In genomic region chr13:92805766-92806165, GRCh38 we compare ENCODE assay signal across 7 cellular contexts.
DNase-seq lines count a peak whose midpoint lies in the region; ATAC-seq and TF ChIP-seq lines count a peak whose summit lies in the region.

No MANE protein-coding gene starts in this region.

- no peak for TF ChIP-seq CTCF in OCI-LY7 (conservative IDR thresholded peaks at IDR 0.05; ENCODE audit: low read length)
- TF ChIP-seq CTCF in esophagus squamous epithelium (IDR thresholded peaks at IDR 0.05) = no peak
- no peak for TF ChIP-seq CTCF in spleen (IDR thresholded peaks at IDR 0.05 in 8 of 11, conservative IDR thresholded peaks at IDR 0.05 in 3 of 11)

- peak overlapping the region; percentile 36; the same call in 1 of the 2 replicates for H3K4me2 ChIP-seq in OCI-LY7 (ENCODE audit: low read length)

- CTCF ChIA-PET in OCI-LY7 (lab: Charles Lee; ENCODE audit: unreplicated experiment) = no interaction called here

- H3K9me3 ChIP-seq in OCI-LY7 (ENCODE audit: low read length) (no peaks in the 10 kb centered on the region), esophagus squamous epithelium (no peaks in the 10 kb centered on the region), spleen (peaks cover 0 to 2% (median 0%) of the 10 kb centered on the region in 8 donors)

- no peaks in the 10 kb centered on the region for H4K20me1 ChIP-seq in OCI-LY7 (ENCODE audit: insufficient read depth, low read length)

- H3K79me2 ChIP-seq in OCI-LY7 (ENCODE audit: insufficient read depth, low read depth, low read length) = no peaks in the 10 kb centered on the region

- no TSS peak for BruUV-seq in OCI-LY7 (replicated peaks; lab: Mats Ljungman, UMichigan)

- H3K4me1 ChIP-seq in OCI-LY7 (ENCODE audit: insufficient read depth, low read length, poor library complexity, severe bottlenecking) (no peaks in the 10 kb centered on the region), esophagus squamous epithelium (peaks cover 0 to 18% (median 0%) of the 10 kb centered on the region in 3 donors), spleen (peaks cover 0 to 7% (median 0%) of the 10 kb centered on the region in 6 donors)

- peak overlapping the region; percentile 46; the same call in 1 of the 2 replicates for H2AFZ ChIP-seq in OCI-LY7 (ENCODE audit: low read length)

- H3K36me3 ChIP-seq in OCI-LY7 (ENCODE audit: insufficient read depth, low read length) (no peaks in the 10 kb centered on the region), esophagus squamous epithelium (no peaks in the 10 kb centered on the region), spleen (no peaks in the 10 kb centered on the region)

- H3K4me3 ChIP-seq in OCI-LY7 (ENCODE audit: low read depth, low read length, poor library complexity, severe bottlenecking) (peak overlapping the region; percentile 47), esophagus squamous epithelium (peak overlapping the region; percentile 17 to 61 (median 38)), spleen (peak overlapping the region in 4 of 8 donors; percentile 5 to 57 (median 18))

- ATAC-seq in GM21786 (IDR thresholded peaks at IDR 0.05; ENCODE audit: unreplicated experiment) = peak; percentile 10
- ATAC-seq in HG03095 (IDR thresholded peaks at IDR 0.05; ENCODE audit: unreplicated experiment) = no peak
- no peak for ATAC-seq in HG03097 (IDR thresholded peaks at IDR 0.05; ENCODE audit: low FRiP score, unreplicated experiment)

- POLR2A ChIA-PET in OCI-LY7 (lab: Charles Lee) = interaction anchor here (1.0 kb wide), 1 partner anchor 23 kb away, joined by 3 read pairs; no protein-coding TSS in a partner anchor

- H3K9me2 ChIP-seq in OCI-LY7 (ENCODE audit: insufficient read depth, low read length) = no peaks in the 10 kb centered on the region

- intact Hi-C loops in OCI-LY7 (cut with micrococcal nuclease; ENCODE audit: unreplicated experiment) (no loop called here), esophagus squamous epithelium (cut with DNase I) (no loop called here), spleen (cut with DNase I; ENCODE audit: low total_unique reads) (no loop called here)

- TF ChIP-seq POLR2A in esophagus squamous epithelium (IDR thresholded peaks at IDR 0.05) (no peak), spleen (IDR thresholded peaks at IDR 0.05) (no peak)

- H3K27me3 ChIP-seq in esophagus squamous epithelium = no peaks in the 10 kb centered on the region
- no peaks in the 10 kb centered on the region for H3K27me3 ChIP-seq in spleen (replicated peaks in 1 of 7)

- no peak for DNase-seq in OCI-LY7 (ENCODE audit: low spot score)
- no peak for DNase-seq in esophagus squamous epithelium (lab: John Stamatoyannopoulos, UW)
- DNase-seq in spleen = no peak
- no peak for DNase-seq in stimulated activated CD4-positive, alpha-beta T cell treated with anti-CD3 and anti-CD28 coated beads, Interleukin-4, amount 100 ng/mL, for 24 hours

- H3K27ac ChIP-seq in OCI-LY7 (ENCODE audit: low read depth, low read length, poor library complexity, severe bottlenecking) (no peak overlapping the region), esophagus squamous epithelium (peak overlapping the region in 3 of 4 donors; percentile 33 to 43 (median 39)), spleen (peak overlapping the region; percentile 31 to 79 (median 68))
